Comparison of ENCODE assay signal across 15 cellular contexts in genomic region chr2:110818767-110819481, GRCh38.
A peak's percentile ranks its signal among the peaks of the same experiment; 100 is the strongest.
DNase-seq lines count a peak whose midpoint lies in the region; ATAC-seq and TF ChIP-seq lines count a peak whose summit lies in the region.
"Had no signal": no experiment of that assay in that cellular context is flagged by ENCODE, and none has a peak within 500 bp of the region (broad histone marks: within the 10 kb centered on the region; RNA-seq: fewer than 3 reads in every experiment).

No MANE protein-coding gene starts in this region.

- TF ChIP-seq CTCF in SK-N-SH (IDR thresholded peaks at IDR 0.05), result no peak
- TF ChIP-seq CTCF in NB4 (IDR thresholded peaks at IDR 0.05; ENCODE audit: low read depth, low read length), result peak; percentile 34
- TF ChIP-seq CTCF in choroid plexus epithelial cell (conservative IDR thresholded peaks at IDR 0.05; ENCODE audit: low read depth, low read length), result peak; percentile 47

- no peak overlapping the region for H3K9ac ChIP-seq in SK-N-SH

- H3K4me2 ChIP-seq in SK-N-SH, result no peak overlapping the region

- peaks cover 14 to 15% of the 10 kb centered on the region in 2 donors for H3K27me3 Mint-ChIP-seq in stimulated activated naive B cell treated with anti-CD40 and anti-IgM and Interleukin-4, amounts not matched to agents 10 μg/mL and 1 μg/mL and 100 μg/mL, for 72 hours

- H3K9me3 Mint-ChIP-seq in stimulated activated naive B cell treated with anti-CD40 and anti-IgM and Interleukin-4, amounts not matched to agents 10 μg/mL and 1 μg/mL and 100 μg/mL, for 72 hours, result no peaks in the 10 kb centered on the region

- CTCF ChIA-PET in SK-N-SH (lab: Yijun Ruan, JAX), result interaction anchor here (0.6 to 1.0 kb wide), 2 partner anchors 23 to 31 kb away, joined by 3 read pairs; no protein-coding TSS in a partner anchor

- no peaks in the 10 kb centered on the region; the same call in 1 of the 2 replicates for H3K27me3 ChIP-seq in SK-N-SH (ENCODE audit: insufficient read depth)
- H3K27me3 ChIP-seq: upper lobe of left lung had no signal

- H3K9me3 ChIP-seq in SK-N-SH, result no peaks in the 10 kb centered on the region
- H3K9me3 ChIP-seq: upper lobe of left lung had no signal

- H3K27ac ChIP-seq in SK-N-SH (ENCODE audit: low read depth in 2 of 2, low read length in 1 of 2), result no peak overlapping the region
- H3K27ac ChIP-seq: SK-N-MC, upper lobe of left lung had no signal

- H3K9me2 ChIP-seq in SK-N-SH, result no peaks in the 10 kb centered on the region

- no peak for DNase-seq in SK-N-SH
- DNase-seq in NB4 (ENCODE audit: low read depth), result peak; percentile 40
- DNase-seq in choroid plexus epithelial cell (ENCODE audit: low read depth), result peak; percentile 32
- no peak for DNase-seq in stimulated activated naive B cell treated with anti-CD40 and anti-IgM and Interleukin-4, amounts not matched to agents 10 μg/mL and 1 μg/mL and 100 μg/mL, for 72 hours
- DNase-seq in COR-L47 (lab: John Stamatoyannopoulos, UW), result no peak
- DNase-seq in H4 (ENCODE audit: low spot score), result no peak
- DNase-seq in HPDE6-E6E7 (ENCODE audit: extremely low spot score), result no peak
- DNase-seq: activated T-cell treated with anti-CD3 and anti-CD28 coated beads for 4 hours; NCI-H187; NCI-H748 treated with DMSO at 0.1 percent for 48 hours; stimulated activated CD4-positive, alpha-beta T cell treated with anti-CD3 and anti-CD28 coated beads, Interleukin-1b, Interleukin-23, amount 100 ng/mL, for 48 hours; upper lobe of left lung had no signal

- H3K36me3 ChIP-seq in SK-N-SH (replicated peaks in 1 of 2; ENCODE audit: control insufficient read depth in 1 of 2, insufficient read depth in 2 of 2, low read length in 1 of 2), result no peaks in the 10 kb centered on the region

- no peak for TF ChIP-seq EP300 in SK-N-SH (IDR thresholded peaks at IDR 0.05; ENCODE audit: borderline replicate concordance in 1 of 2, low read depth in 1 of 2, low read length in 1 of 2)

- H3K4me3 ChIP-seq in SK-N-SH (ENCODE audit: low read depth in 2 of 2, low read length in 1 of 2) (no peak overlapping the region), NB4 (ENCODE audit: low read depth, low read length) (no peak overlapping the region), choroid plexus epithelial cell (ENCODE audit: low read depth, low read length) (no peak overlapping the region)
- H3K4me3 ChIP-seq: SK-N-MC, upper lobe of left lung had no signal

- H2AFZ ChIP-seq in SK-N-SH (ENCODE audit: low read depth), result no peak overlapping the region

- POLR2A ChIA-PET in SK-N-SH (lab: Yijun Ruan, JAX), result interaction anchor here (1.4 kb wide), 1 partner anchor 302 kb away, joined by 3 read pairs; the partner anchor contains the start of gene BCL2L11

- TF ChIP-seq RAD21 in SK-N-SH (IDR thresholded peaks at IDR 0.05; ENCODE audit: low read length), result peak; percentile 25; the same call in 1 of the 2 replicates

- no peaks in the 10 kb centered on the region for H3K79me2 ChIP-seq in SK-N-SH (ENCODE audit: insufficient read depth)

- no peak for TF ChIP-seq POLR2A in NB4 (IDR thresholded peaks at IDR 0.05; ENCODE audit: extremely low read depth, insufficient read length)

- peaks cover 26 to 39% of the 10 kb centered on the region in 2 donors for H3K4me1 Mint-ChIP-seq in stimulated activated naive B cell treated with anti-CD40 and anti-IgM and Interleukin-4, amounts not matched to agents 10 μg/mL and 1 μg/mL and 100 μg/mL, for 72 hours

- no peaks in the 10 kb centered on the region for H3K36me3 Mint-ChIP-seq in stimulated activated naive B cell treated with anti-CD40 and anti-IgM and Interleukin-4, amounts not matched to agents 10 μg/mL and 1 μg/mL and 100 μg/mL, for 72 hours

- no peaks in the 10 kb centered on the region for H3F3A ChIP-seq in SK-N-SH (replicated peaks; ENCODE audit: insufficient read depth)

- no peaks in the 10 kb centered on the region for H3K4me1 ChIP-seq in SK-N-SH (ENCODE audit: control insufficient read depth in 1 of 2, insufficient read depth in 2 of 2, low read depth in 1 of 2, low read length in 1 of 2)
- H3K4me1 ChIP-seq: upper lobe of left lung had no signal

- 60% methylated on average over 8 of the region's 8 CpGs for WGBS in SK-N-SH (ENCODE audit: low lambda C conversion rate)

- H4K20me1 ChIP-seq in SK-N-SH (ENCODE audit: insufficient read depth), result no peaks in the 10 kb centered on the region

- ATAC-seq in SK-N-SH treated with all-trans-retinoic acid at 6 μM for 48 hours, result no peak
- ATAC-seq in stimulated activated naive B cell treated with anti-CD40 and anti-IgM and Interleukin-4, amounts not matched to agents 10 μg/mL and 1 μg/mL and 100 μg/mL, for 72 hours (replicated peaks), result no peak
- ATAC-seq: activated CD4-positive, CD25-positive, alpha-beta regulatory T cell treated with anti-CD3 and anti-CD28 coated beads, Interleukin-2, amount 50 U/mL, for 24 hours had no signal

- H3K4me3 Mint-ChIP-seq in stimulated activated naive B cell treated with anti-CD40 and anti-IgM and Interleukin-4, amounts not matched to agents 10 μg/mL and 1 μg/mL and 100 μg/mL, for 72 hours, result no peak overlapping the region

- peak overlapping the region; percentile 6 for H3K27ac Mint-ChIP-seq in stimulated activated naive B cell treated with anti-CD40 and anti-IgM and Interleukin-4, amounts not matched to agents 10 μg/mL and 1 μg/mL and 100 μg/mL, for 72 hours

TF ChIP-seq in SK-N-SH, 30 proteins besides CTCF, POLR2A, EP300 and RAD21 (continues in another document):
- TF ChIP-seq MAX (IDR thresholded peaks at IDR 0.05; ENCODE audit: low read depth), result no peak
- no peak for TF ChIP-seq SMC3 (IDR thresholded peaks at IDR 0.05; ENCODE audit: low read depth, low read length)
- no peak for TF ChIP-seq ZBTB33 (IDR thresholded peaks at IDR 0.05; ENCODE audit: borderline replicate concordance, low read depth)
- no peak for TF ChIP-seq USF1 (IDR thresholded peaks at IDR 0.05; ENCODE audit: borderline replicate concordance, low read depth)
- no peak for TF ChIP-seq POLR2AphosphoS5 (IDR thresholded peaks at IDR 0.05; ENCODE audit: low read depth, low read length)
- no peak for TF ChIP-seq FOXJ3 (CRISPR knock-in tag; IDR thresholded peaks at IDR 0.05)
- no peak for TF ChIP-seq SIN3A (IDR thresholded peaks at IDR 0.05; ENCODE audit: borderline replicate concordance, low read depth, low read length)

TF ChIP-seq in SK-N-SH treated with all-trans-retinoic acid at 6 μM for 48 hours, 23 proteins besides CTCF, POLR2A, EP300 and RAD21:
- TF ChIP-seq OSR1 (CRISPR knock-in tag; IDR thresholded peaks at IDR 0.05) (no peak), ZFP30 (CRISPR knock-in tag; IDR thresholded peaks at IDR 0.05) (no peak), ZNF70 (CRISPR knock-in tag; IDR thresholded peaks at IDR 0.05) (no peak)

Comparison
In these comparisons a context has a peak if more than half of its experiments do, and no peak if none do; other contexts are left out.
1. DNase-seq: peak in NB4 (single experiment) and choroid plexus epithelial cell (single experiment); none in SK-N-SH (single experiment), stimulated activated naive B cell treated with anti-CD40 and anti-IgM and Interleukin-4, amounts not matched to agents 10 μg/mL and 1 μg/mL and 100 μg/mL, for 72 hours (single experiment), COR-L47 (single experiment), H4 (single experiment) and HPDE6-E6E7 (single experiment).